In genomic region chr18:63470751-63471150, GRCh38 we compare ENCODE assay signal across 15 cellular contexts. TPM values are rescaled to one million over a fixed set of nuclear protein-coding genes. Genes with fewer than 3 reads are reported as not detected.
"Had no signal": no experiment of that assay in that cellular context is flagged by ENCODE, and none has a peak within 500 bp of the region (broad histone marks: within the 10 kb centered on the region; RNA-seq: fewer than 3 reads in every experiment).

No MANE protein-coding gene starts in this region.

- H3K9me3 ChIP-seq: lower lobe of right lung, neutrophil, tibial nerve had no signal

- H3K9me3 Mint-ChIP-seq: activated naive CD8-positive, alpha-beta T cell treated with anti-CD3 and anti-CD28 coated beads for 36 hours; activated T-cell treated with anti-CD3 and anti-CD28 coated beads, Interleukin-2, amount 50 U/mL, for 4 hours; immature natural killer cell; naive B cell; stimulated activated effector memory CD8-positive, alpha-beta T cell treated with anti-CD3 and anti-CD28 coated beads, Interleukin-12 subunit alpha, Interleukin-12 subunit beta, amount 100 ng/mL, for 72 hours had no signal

- H3K27ac Mint-ChIP-seq: activated naive CD8-positive, alpha-beta T cell treated with anti-CD3 and anti-CD28 coated beads for 36 hours; immature natural killer cell; stimulated activated effector memory CD8-positive, alpha-beta T cell treated with anti-CD3 and anti-CD28 coated beads, Interleukin-12 subunit alpha, Interleukin-12 subunit beta, amount 100 ng/mL, for 72 hours had no signal

- ATAC-seq: activated CD4-positive, CD25-positive, alpha-beta regulatory T cell treated with anti-CD3 and anti-CD28 coated beads, Interleukin-2, amount 50 U/mL, for 24 hours; activated T-cell treated with anti-CD3 and anti-CD28 coated beads, Interleukin-2, amount 50 U/mL, for 4 hours; left cardiac atrium; lower lobe of right lung; stimulated activated effector memory CD8-positive, alpha-beta T cell treated with anti-CD3 and anti-CD28 coated beads, Interleukin-12 subunit alpha, Interleukin-12 subunit beta, amount 100 ng/mL, for 72 hours had no signal

- H3K4me1 Mint-ChIP-seq: activated naive CD8-positive, alpha-beta T cell treated with anti-CD3 and anti-CD28 coated beads for 36 hours; immature natural killer cell; naive B cell; stimulated activated effector memory CD8-positive, alpha-beta T cell treated with anti-CD3 and anti-CD28 coated beads, Interleukin-12 subunit alpha, Interleukin-12 subunit beta, amount 100 ng/mL, for 72 hours had no signal

- DNase-seq: activated CD4-positive, alpha-beta T cell treated with anti-CD3 and anti-CD28 coated beads, Interleukin-2, amount 50 U/mL, for 4 hours; activated gamma-delta T cell; activated naive CD8-positive, alpha-beta T cell treated with anti-CD3 and anti-CD28 coated beads for 36 hours; activated T-cell treated with anti-CD3 and anti-CD28 coated beads, Interleukin-2, amount 50 U/mL, for 4 hours; aorta; immature natural killer cell; left cardiac atrium; lower lobe of right lung; naive B cell; T-helper 2 cell had no signal

- H3K27ac ChIP-seq: lower lobe of right lung, neutrophil, tibial nerve had no signal

- H3K4me3 ChIP-seq: lower lobe of right lung, tibial nerve had no signal

- H3K27me3 ChIP-seq: neutrophil, tibial nerve had no signal

- H3K4me3 Mint-ChIP-seq: activated naive CD8-positive, alpha-beta T cell treated with anti-CD3 and anti-CD28 coated beads for 36 hours; activated T-cell treated with anti-CD3 and anti-CD28 coated beads, Interleukin-2, amount 50 U/mL, for 4 hours; immature natural killer cell; naive B cell; stimulated activated effector memory CD8-positive, alpha-beta T cell treated with anti-CD3 and anti-CD28 coated beads, Interleukin-12 subunit alpha, Interleukin-12 subunit beta, amount 100 ng/mL, for 72 hours had no signal

- H3K36me3 Mint-ChIP-seq: activated naive CD8-positive, alpha-beta T cell treated with anti-CD3 and anti-CD28 coated beads for 36 hours; immature natural killer cell; naive B cell; stimulated activated effector memory CD8-positive, alpha-beta T cell treated with anti-CD3 and anti-CD28 coated beads, Interleukin-12 subunit alpha, Interleukin-12 subunit beta, amount 100 ng/mL, for 72 hours had no signal

- H3K36me3 ChIP-seq: lower lobe of right lung, neutrophil, tibial nerve had no signal

- H3K4me1 ChIP-seq: lower lobe of right lung, tibial nerve had no signal

RNA-seq across cellular contexts. Expression of gene SERPINB5, which starts 6.0 kb away (rescaled TPM):
- total RNA-seq: activated naive CD8-positive, alpha-beta T cell treated with anti-CD3 and anti-CD28 coated beads for 36 hours; activated T-cell treated with anti-CD3 and anti-CD28 coated beads, Interleukin-2, amount 50 U/mL, for 4 hours; aorta; cardiac septum; left cardiac atrium; lower lobe of right lung; tibial nerve had no signal
- polyA plus RNA-seq: immature natural killer cell had no signal
